ENCODE assay signal across 14 cellular contexts in the genomic region with DNA sequence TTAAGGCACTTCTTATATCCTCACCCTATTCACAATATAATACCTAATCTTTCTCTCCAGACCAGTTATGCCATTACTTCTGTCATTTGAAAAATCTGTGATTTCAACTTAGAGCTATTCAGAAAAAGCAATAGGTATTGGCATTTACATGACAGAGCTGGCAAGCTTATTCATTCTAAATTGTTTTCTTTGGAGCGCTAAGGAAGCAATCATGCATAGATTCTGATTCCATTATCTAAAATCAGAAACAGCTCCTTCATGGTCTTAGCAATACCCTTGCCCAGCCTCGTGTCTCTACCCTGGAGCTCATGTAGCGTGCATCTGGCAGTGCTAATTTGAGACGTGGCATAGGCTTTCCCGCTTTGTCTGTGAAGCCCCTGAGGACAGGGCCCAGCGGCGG. TPM values are rescaled to one million over a fixed set of nuclear protein-coding genes. Genes with fewer than 3 reads are reported as not detected.
DNase-seq lines count a peak whose midpoint lies in the region; ATAC-seq and TF ChIP-seq lines count a peak whose summit lies in the region.
"Had no signal": no experiment of that assay in that cellular context is flagged by ENCODE, and none has a peak within 500 bp of the region (broad histone marks: within the 10 kb centered on the region; RNA-seq: fewer than 3 reads in every experiment).

No MANE protein-coding gene starts in this region.

- in situ Hi-C loops in Caki2 (cut with HindIII; ENCODE audit: low pct_unique_long_range_greater_than_20kb, low sequenced_read_pairs): no loop called here

- intact Hi-C loops in mucosa of descending colon (cut with DNase I, micrococcal nuclease) (no loop called here), PC-9 (cut with micrococcal nuclease; ENCODE audit: unreplicated experiment) (loop anchor here (5.0 kb wide), 1 partner anchor 108 kb away; no protein-coding TSS in a partner anchor), adrenal gland (cut with DNase I) (no loop called here)

- H2AFZ ChIP-seq in PC-9: no peak overlapping the region

- 80 to 94% (median 93%) methylated on average over 3 to 7 of the region's 7 CpGs for WGBS in adrenal gland, 4 donors

- no peak for TF ChIP-seq POLR2A in adrenal gland (IDR thresholded peaks at IDR 0.05)

- peak; percentile 51 for DNase-seq in Caki2 (ENCODE audit: low read depth)
- DNase-seq in astrocyte of the hippocampus (ENCODE audit: low read depth, low spot score): peak; percentile 41
- DNase-seq in kidney tubule cell (ENCODE audit: low spot score): peak; percentile 56
- DNase-seq in mucosa of descending colon: no peak
- no peak for DNase-seq in PC-9
- no peak for DNase-seq in adrenal gland
- DNase-seq in stimulated activated CD4-positive, alpha-beta T cell treated with anti-CD3 and anti-CD28 coated beads, Interleukin-2, amount 100 ng/mL, for 48 hours: no peak
- DNase-seq: CD8-positive, alpha-beta T cell; COR-L47; DMS79; IMR-90 had no signal

- H3K27me3 ChIP-seq in PC-9 (ENCODE audit: insufficient read depth, low read depth) (no peaks in the 10 kb centered on the region), adrenal gland (no peaks in the 10 kb centered on the region)

- no peaks in the 10 kb centered on the region; the same call in 1 of the 2 replicates for H3F3A ChIP-seq in PC-9 (ENCODE audit: insufficient read depth, low read depth)

- H3K4me1 ChIP-seq in mucosa of descending colon (ENCODE audit: low read depth) (peaks cover 21% of the 10 kb centered on the region), PC-9 (replicated peaks; ENCODE audit: insufficient read depth) (0 out of 2 replicates have a peak, but pooled peaks cover 4% of the 10 kb centered on the region), adrenal gland (replicated peaks in 1 of 2) (peaks cover 12 to 13% of the 10 kb centered on the region in 2 donors)

- H3K4me3 ChIP-seq in mucosa of descending colon (no peak overlapping the region), PC-9 (no peak overlapping the region), adrenal gland (no peak overlapping the region)
- H3K4me3 ChIP-seq: A549, HAP-1 had no signal

- no peaks in the 10 kb centered on the region for H3K79me2 ChIP-seq in PC-9 (ENCODE audit: low read depth)

- CTCF ChIA-PET in PC-9 (lab: Charles Lee): interaction anchor here (0.5 kb wide), 1 partner anchor 9 kb away, joined by 7 read pairs; no protein-coding TSS in a partner anchor

- H3K36me3 ChIP-seq in mucosa of descending colon (ENCODE audit: low read depth): no peaks in the 10 kb centered on the region
- H3K36me3 ChIP-seq in PC-9 (ENCODE audit: low read depth): no peaks in the 10 kb centered on the region
- H3K36me3 ChIP-seq in adrenal gland (replicated peaks in 1 of 2): no peaks in the 10 kb centered on the region
- H3K36me3 ChIP-seq: HAP-1 had no signal

- TF ChIP-seq CTCF in mucosa of descending colon (IDR thresholded peaks at IDR 0.05) (no peak), PC-9 (conservative IDR thresholded peaks at IDR 0.05) (no peak), adrenal gland (IDR thresholded peaks at IDR 0.05) (no peak)

- no peaks in the 10 kb centered on the region for H3K9me2 ChIP-seq in PC-9 (ENCODE audit: insufficient read depth)

- H4K20me1 ChIP-seq in PC-9 (ENCODE audit: insufficient read depth): no peaks in the 10 kb centered on the region

- POLR2A ChIA-PET in PC-9 (lab: Charles Lee; ENCODE audit: unreplicated experiment): no interaction called here

- no TSS peak for BruUV-seq in PC-9 (replicated peaks; lab: Mats Ljungman, UMichigan)

- H3K4me2 ChIP-seq in PC-9: no peak overlapping the region
- H3K4me2 ChIP-seq: A549 had no signal

- H3K9me3 ChIP-seq in mucosa of descending colon (no peaks in the 10 kb centered on the region), PC-9 (ENCODE audit: insufficient read depth, low read depth) (no peaks in the 10 kb centered on the region), adrenal gland (replicated peaks in 1 of 3) (no peaks in the 10 kb centered on the region)
- H3K9me3 ChIP-seq: A549, HAP-1 had no signal

- H3K27ac ChIP-seq in PC-9 (no peak overlapping the region), adrenal gland (no peak overlapping the region)
- H3K27ac ChIP-seq: A549 had no signal

- no peak for ATAC-seq in mucosa of descending colon
- ATAC-seq: A549; CD8-positive, alpha-beta T cell had no signal

RNA-seq across cellular contexts. Expression of a gene that starts 4.5 kb away (rescaled TPM):
- total RNA-seq in Caki2 (2014; rRNA removed; shearing (Covaris generic); ENCODE audit: low replicate concordance): 39.8 and 41.6 TPM in 2 replicates
- total RNA-seq in mucosa of descending colon (10 to 100 TPM; 16.8 to 44.8 (median 37.0) TPM), PC-9 (2021) (2.9 and 3.1 TPM in 2 replicates), adrenal gland (1 to 10 TPM in 7 of 8 donors, under 1 TPM in 1; 0.68 to 4.8 (median 1.9) TPM)
- 1 to 10 TPM in 2 of 3 donors, under 1 TPM in 1; 0.98 to 4.9 (median 1.2) TPM for polyA plus RNA-seq in adrenal gland
- total RNA-seq: CD8-positive, alpha-beta T cell had no signal
- polyA plus RNA-seq: CD14-positive monocyte had no signal

Comparison
In these comparisons a context has a peak if more than half of its experiments do, and no peak if none do; other contexts are left out.
1. DNase-seq: peak in Caki2 (single experiment), astrocyte of the hippocampus (single experiment) and kidney tubule cell (single experiment); none in mucosa of descending colon (0 of 3), PC-9 (0 of 2), adrenal gland (0 of 7) and stimulated activated CD4-positive, alpha-beta T cell treated with anti-CD3 and anti-CD28 coated beads, Interleukin-2, amount 100 ng/mL, for 48 hours (0 of 2).